1 cellular context compared by ENCODE assay signal in genomic region chr1:167693425-167694045, GRCh38.
TF ChIP-seq lines count a peak whose summit lies in the region.

No MANE protein-coding gene starts in this region.

TF ChIP-seq in H1, 55 proteins besides CTCF, POLR2A, EP300 and RAD21:
- TF ChIP-seq CHD1 (IDR thresholded peaks at IDR 0.05; ENCODE audit: low read depth, low read length): no peak
- no peak for TF ChIP-seq TAF7 (optimal IDR thresholded peaks at IDR 0.05; ENCODE audit: borderline replicate concordance, low read depth, low read length)
- no peak for TF ChIP-seq MAX (IDR thresholded peaks at IDR 0.05)
- no peak for TF ChIP-seq CTBP2 (IDR thresholded peaks at IDR 0.05; ENCODE audit: borderline replicate concordance, insufficient read depth, insufficient read length, low read length)
- TF ChIP-seq ATF3 (IDR thresholded peaks at IDR 0.05; ENCODE audit: insufficient read depth, low read depth, low read length): no peak
- TF ChIP-seq JUND (IDR thresholded peaks at IDR 0.05; ENCODE audit: low read length): no peak
TF ChIP-seq in H1: peak in this region for 0.
